Comparison of ENCODE assay signal across 1 cellular context in genomic region chr1:67399594-67399993, GRCh38.
TF ChIP-seq lines count a peak whose summit lies in the region.

No MANE protein-coding gene starts in this region.

TF ChIP-seq in K562, 482 proteins besides CTCF, POLR2A, EP300 and RAD21 (continued from another document):
- peak; percentile 70; the same call in 1 of the 2 replicates for TF ChIP-seq IRF9 (tag; IDR thresholded peaks at IDR 0.05)
- TF ChIP-seq ZNF232 (CRISPR knock-in tag; IDR thresholded peaks at IDR 0.05), result no peak
- TF ChIP-seq NR4A1 (CRISPR knock-in tag; IDR thresholded peaks at IDR 0.05), result no peak
- TF ChIP-seq NR4A1 (tag; IDR thresholded peaks at IDR 0.05), result 0 out of 2 replicates have a peak, but pooled peaks have one; percentile 69
- no peak for TF ChIP-seq NR2C1 (IDR thresholded peaks at IDR 0.05)
- TF ChIP-seq NR2C1 (tag; IDR thresholded peaks at IDR 0.05), result peak; percentile 47; the same call in 1 of the 2 replicates
- TF ChIP-seq PTRF (tag; IDR thresholded peaks at IDR 0.05), result peak; percentile 63; the same call in 1 of the 2 replicates
- 0 out of 2 replicates have a peak, but pooled peaks have one; percentile 18 for TF ChIP-seq PYGO2 (tag; IDR thresholded peaks at IDR 0.05)
- peak; percentile 79; the same call in 1 of the 2 replicates for TF ChIP-seq HDAC8 (tag; IDR thresholded peaks at IDR 0.05)
- TF ChIP-seq DMBX1 (CRISPR knock-in tag; IDR thresholded peaks at IDR 0.05; ENCODE audit: borderline replicate concordance), result peak; percentile 73; the same call in 1 of the 2 replicates
- peak; percentile 82 for TF ChIP-seq PTTG1 (tag; IDR thresholded peaks at IDR 0.05; ENCODE audit: low read depth)
- TF ChIP-seq ZNF592 (IDR thresholded peaks at IDR 0.05), result peak; percentile 87
- no peak for TF ChIP-seq ZEB2 (IDR thresholded peaks at IDR 0.05)
- no peak for TF ChIP-seq SMAD4 (CRISPR knock-in tag; conservative IDR thresholded peaks at IDR 0.05)
- no peak for TF ChIP-seq NUFIP1 (IDR thresholded peaks at IDR 0.05; ENCODE audit: partially characterized antibody)
- peak; percentile 64; the same call in 1 of the 2 replicates for TF ChIP-seq DDX20 (tag; IDR thresholded peaks at IDR 0.05; ENCODE audit: low read depth)
- no peak for TF ChIP-seq BDP1 (IDR thresholded peaks at IDR 0.05; ENCODE audit: insufficient read depth, insufficient read length)
- no peak for TF ChIP-seq ID3 (CRISPR knock-in tag; IDR thresholded peaks at IDR 0.05)
- peak; percentile 65; the same call in 1 of the 2 replicates for TF ChIP-seq ID3 (tag; IDR thresholded peaks at IDR 0.05)
- TF ChIP-seq MEF2D (tag; conservative IDR thresholded peaks at IDR 0.05; ENCODE audit: low read depth), result peak; percentile 64; the same call in 1 of the 2 replicates
- no peak for TF ChIP-seq MLX (CRISPR knock-in tag; conservative IDR thresholded peaks at IDR 0.05)
